17 cellular contexts compared by ENCODE assay signal in genomic region chr7:130880668-130881067, GRCh38.
DNase-seq lines count a peak whose midpoint lies in the region; ATAC-seq, FAIRE-seq and TF ChIP-seq lines count a peak whose summit lies in the region.
"Had no signal": no experiment of that assay in that cellular context is flagged by ENCODE, and none has a peak within 500 bp of the region (broad histone marks: within the 10 kb centered on the region; RNA-seq: fewer than 3 reads in every experiment).

No MANE protein-coding gene starts in this region.

- H3K4me3 Mint-ChIP-seq in activated CD4-positive, alpha-beta T cell treated with anti-CD3 and anti-CD28 coated beads for 36 hours = no peak overlapping the region
- no peak overlapping the region for H3K4me3 Mint-ChIP-seq in stimulated activated effector memory CD8-positive, alpha-beta T cell treated with anti-CD3 and anti-CD28 coated beads, Interleukin-12 subunit alpha, Interleukin-12 subunit beta, amount 100 ng/mL, for 72 hours
- H3K4me3 Mint-ChIP-seq: WTC11 had no signal

- peaks cover 95% of the 10 kb centered on the region for H3K36me3 ChIP-seq in RWPE2 (ENCODE audit: low read depth)

- no peaks in the 10 kb centered on the region for H3K9me3 Mint-ChIP-seq in activated CD4-positive, alpha-beta T cell treated with anti-CD3 and anti-CD28 coated beads for 36 hours (ENCODE audit: low read depth)
- H3K9me3 Mint-ChIP-seq in stimulated activated effector memory CD8-positive, alpha-beta T cell treated with anti-CD3 and anti-CD28 coated beads, Interleukin-12 subunit alpha, Interleukin-12 subunit beta, amount 100 ng/mL, for 72 hours = no peaks in the 10 kb centered on the region
- H3K9me3 Mint-ChIP-seq: WTC11 had no signal

- H3K9me3 ChIP-seq in RWPE2 (ENCODE audit: severe bottlenecking) = no peaks in the 10 kb centered on the region
- H3K9me3 ChIP-seq: transverse colon had no signal

- H3K27me3 Mint-ChIP-seq in activated CD4-positive, alpha-beta T cell treated with anti-CD3 and anti-CD28 coated beads for 36 hours = no peaks in the 10 kb centered on the region

- no peak overlapping the region for H3K4me3 ChIP-seq in RWPE2 (ENCODE audit: severe bottlenecking)
- no peak overlapping the region for H3K4me3 ChIP-seq in fibroblast of villous mesenchyme (ENCODE audit: low read depth, low read length)
- H3K4me3 ChIP-seq: transverse colon had no signal

- H3K27ac ChIP-seq in RWPE2 (ENCODE audit: poor library complexity, severe bottlenecking) = peak overlapping the region; percentile 100

- H3K4me1 Mint-ChIP-seq in activated CD4-positive, alpha-beta T cell treated with anti-CD3 and anti-CD28 coated beads for 36 hours = peaks cover 51% of the 10 kb centered on the region
- peaks cover 50% of the 10 kb centered on the region for H3K4me1 Mint-ChIP-seq in stimulated activated effector memory CD8-positive, alpha-beta T cell treated with anti-CD3 and anti-CD28 coated beads, Interleukin-12 subunit alpha, Interleukin-12 subunit beta, amount 100 ng/mL, for 72 hours

- no peak for ATAC-seq in activated CD4-positive, alpha-beta T cell treated with anti-CD3 and anti-CD28 coated beads for 36 hours
- ATAC-seq in RWPE2 (ENCODE audit: low read depth) = no peak
- ATAC-seq in stimulated activated effector memory CD8-positive, alpha-beta T cell treated with anti-CD3 and anti-CD28 coated beads, Interleukin-12 subunit alpha, Interleukin-12 subunit beta, amount 100 ng/mL, for 72 hours = no peak
- no peak for ATAC-seq in HG02981 (IDR thresholded peaks at IDR 0.05; ENCODE audit: unreplicated experiment)
- ATAC-seq in HG02970 (IDR thresholded peaks at IDR 0.05; ENCODE audit: low FRiP score, unreplicated experiment) = no peak
- ATAC-seq: WTC11 had no signal

- peaks cover 83% of the 10 kb centered on the region for H3K36me3 Mint-ChIP-seq in activated CD4-positive, alpha-beta T cell treated with anti-CD3 and anti-CD28 coated beads for 36 hours (ENCODE audit: low read depth)
- no peaks in the 10 kb centered on the region for H3K36me3 Mint-ChIP-seq in stimulated activated effector memory CD8-positive, alpha-beta T cell treated with anti-CD3 and anti-CD28 coated beads, Interleukin-12 subunit alpha, Interleukin-12 subunit beta, amount 100 ng/mL, for 72 hours
- H3K36me3 Mint-ChIP-seq: WTC11 had no signal

- TF ChIP-seq CTCF in RWPE2 (IDR thresholded peaks at IDR 0.05; ENCODE audit: poor library complexity, severe bottlenecking) (no peak), fibroblast of villous mesenchyme (IDR thresholded peaks at IDR 0.05; ENCODE audit: insufficient read depth, low read depth, low read length) (no peak)

- no peak for DNase-seq in activated CD4-positive, alpha-beta T cell treated with anti-CD3 and anti-CD28 coated beads for 36 hours
- no peak for DNase-seq in activated CD4-positive, alpha-beta T cell treated with anti-CD3 and anti-CD28 coated beads, Interleukin-2, amount 50 U/mL, for 1 hour
- DNase-seq in RWPE2 (ENCODE audit: low spot score) (no peak), fibroblast of villous mesenchyme (ENCODE audit: low read depth) (peak; percentile 78), HTR-8/SVneo (ENCODE audit: insufficient read length, low spot score) (no peak)
- no peak for DNase-seq in stimulated activated effector memory CD8-positive, alpha-beta T cell treated with anti-CD3 and anti-CD28 coated beads, Interleukin-12 subunit alpha, Interleukin-12 subunit beta, amount 100 ng/mL, for 72 hours (ENCODE audit: low spot score in 2 of 2)
- DNase-seq: amygdala; DMS79 treated with DMSO at 0.1 percent for 48 hours; erythroblast; NCI-H1694; stimulated activated CD4-positive, alpha-beta T cell treated with anti-CD3 and anti-CD28 coated beads, Interleukin-4, amount 100 ng/mL, for 4 hours; transverse colon had no signal

- H3K27me3 ChIP-seq in RWPE2 (ENCODE audit: insufficient read depth, poor library complexity, severe bottlenecking) = no peaks in the 10 kb centered on the region
- H3K27me3 ChIP-seq: transverse colon had no signal

- intact Hi-C loops in activated CD4-positive, alpha-beta T cell treated with anti-CD3 and anti-CD28 coated beads for 36 hours (cut with DNase I, micrococcal nuclease) = no loop called here

- no peak for FAIRE-seq in HTR-8/SVneo (lab: Jason Lieb, UNC)
- FAIRE-seq: A204.1, islet of Langerhans had no signal

- H3K4me1 ChIP-seq in RWPE2 (ENCODE audit: insufficient read depth, poor library complexity, severe bottlenecking) = peaks cover 12% of the 10 kb centered on the region

- peak overlapping the region; percentile 70 for H3K27ac Mint-ChIP-seq in activated CD4-positive, alpha-beta T cell treated with anti-CD3 and anti-CD28 coated beads for 36 hours
- peak overlapping the region; percentile 94 for H3K27ac Mint-ChIP-seq in stimulated activated effector memory CD8-positive, alpha-beta T cell treated with anti-CD3 and anti-CD28 coated beads, Interleukin-12 subunit alpha, Interleukin-12 subunit beta, amount 100 ng/mL, for 72 hours
- H3K27ac Mint-ChIP-seq: WTC11 had no signal

- CTCF ChIA-PET in activated CD4-positive, alpha-beta T cell treated with anti-CD3 and anti-CD28 coated beads for 36 hours (lab: Charles Lee) = interaction anchor here (1.9 kb wide), 1 partner anchor 16 kb away, joined by 7 read pairs; no protein-coding TSS in a partner anchor

- POLR2A ChIA-PET in activated CD4-positive, alpha-beta T cell treated with anti-CD3 and anti-CD28 coated beads for 36 hours (lab: Charles Lee) = no interaction called here
